In genomic region chr3:107416886-107417285, GRCh38 we compare ENCODE assay signal across 32 cellular contexts. TPM values are rescaled to one million over a fixed set of nuclear protein-coding genes. Genes with fewer than 3 reads are reported as not detected.
DNase-seq lines count a peak whose midpoint lies in the region; TF ChIP-seq lines count a peak whose summit lies in the region.
"Had no signal": no experiment of that assay in that cellular context is flagged by ENCODE, and none has a peak within 500 bp of the region (broad histone marks: within the 10 kb centered on the region; RNA-seq: fewer than 3 reads in every experiment).

No MANE protein-coding gene starts in this region.

- H3K4me3 Mint-ChIP-seq in activated naive CD4-positive, alpha-beta T cell treated with anti-CD3 and anti-CD28 coated beads, Interleukin-2, amount 10 ng/mL, durations not matched to agents 7 days and 5 days = no peak overlapping the region
- H3K4me3 Mint-ChIP-seq in activated T-cell treated with anti-CD3 and anti-CD28 coated beads, Interleukin-2, amount 50 U/mL, for 24 hours = no peak overlapping the region
- H3K4me3 Mint-ChIP-seq: IgD-negative memory B cell; naive thymus-derived CD4-positive, alpha-beta T cell; T-helper 1 cell treated with Interleukin-12 subunit alpha and Interleukin-12 subunit beta and Interleukin-4 antibody, amounts not matched to agents 30 μg/mL and 1 μg/mL, for 36 hours had no signal

- no peak overlapping the region for H3K4ac ChIP-seq in mesenchymal stem cell (ENCODE audit: low read depth in 1 of 2, low read length in 2 of 2)

- H3K9me3 Mint-ChIP-seq in activated naive CD4-positive, alpha-beta T cell treated with anti-CD3 and anti-CD28 coated beads, Interleukin-2, amount 10 ng/mL, durations not matched to agents 7 days and 5 days = peaks cover 2% of the 10 kb centered on the region
- no peaks in the 10 kb centered on the region for H3K9me3 Mint-ChIP-seq in activated T-cell treated with anti-CD3 and anti-CD28 coated beads, Interleukin-2, amount 50 U/mL, for 24 hours
- H3K9me3 Mint-ChIP-seq: IgD-negative memory B cell had no signal

- no peak overlapping the region for H2BK5ac ChIP-seq in mesenchymal stem cell (ENCODE audit: low read depth, low read length, poor library complexity, severe bottlenecking)

- TF ChIP-seq CTCF in choroid plexus epithelial cell (conservative IDR thresholded peaks at IDR 0.05; ENCODE audit: low read depth, low read length) = no peak

- H3K4me3 ChIP-seq in choroid plexus epithelial cell (ENCODE audit: low read depth, low read length) = no peak overlapping the region
- no peak overlapping the region for H3K4me3 ChIP-seq in mesenchymal stem cell (ENCODE audit: insufficient read depth in 1 of 2, low read depth in 1 of 2, low read length in 2 of 2)
- H3K4me3 ChIP-seq: A549, adrenal gland, BLaER1, left ventricle myocardium inferior, stomach, thyroid gland had no signal

- no peak overlapping the region for H2BK120ac ChIP-seq in mesenchymal stem cell (ENCODE audit: low read depth, low read length)

- H2AFZ ChIP-seq in mesenchymal stem cell (ENCODE audit: low read depth, low read length) = no peak overlapping the region

- H4K8ac ChIP-seq in mesenchymal stem cell (ENCODE audit: low read length) = no peak overlapping the region

- no peaks in the 10 kb centered on the region for H3K27me3 ChIP-seq in mesenchymal stem cell (ENCODE audit: control insufficient read depth in 1 of 2, insufficient read depth in 1 of 2, low read length in 2 of 2)
- H3K27me3 ChIP-seq: adrenal gland, BLaER1, brain microvascular endothelial cell, stomach, thyroid gland had no signal

- no peaks in the 10 kb centered on the region for H3K4me1 ChIP-seq in mesenchymal stem cell (ENCODE audit: control insufficient read depth, insufficient read depth, low read depth, low read length)
- H3K4me1 ChIP-seq: A549, adrenal gland, thyroid gland had no signal

- H3K27ac ChIP-seq in mesenchymal stem cell (ENCODE audit: low read length, poor library complexity, severe bottlenecking) = no peak overlapping the region
- H3K27ac ChIP-seq: A549, adrenal gland, BLaER1, brain microvascular endothelial cell, left ventricle myocardium inferior, stomach, thyroid gland had no signal

- no peaks in the 10 kb centered on the region for H3K36me3 ChIP-seq in mesenchymal stem cell (ENCODE audit: control insufficient read depth in 1 of 2, insufficient read depth in 2 of 2, low read depth in 1 of 2, low read length in 2 of 2)
- H3K36me3 ChIP-seq: adrenal gland, BLaER1, brain microvascular endothelial cell, left ventricle myocardium inferior, stomach, thyroid gland had no signal

- no peak overlapping the region for H3K4me2 ChIP-seq in mesenchymal stem cell (ENCODE audit: low read length, poor library complexity, severe bottlenecking)
- H3K4me2 ChIP-seq: A549, BLaER1 had no signal

- H4K91ac ChIP-seq in mesenchymal stem cell (ENCODE audit: low read length) = no peak overlapping the region

- no peaks in the 10 kb centered on the region for H3K79me1 ChIP-seq in mesenchymal stem cell (replicated peaks; ENCODE audit: low read length, poor library complexity, severe bottlenecking)

- H3K14ac ChIP-seq in mesenchymal stem cell (ENCODE audit: low read length in 2 of 2) = no peak overlapping the region

- no peak overlapping the region for H3K18ac ChIP-seq in mesenchymal stem cell (ENCODE audit: low read depth in 1 of 2, low read length in 2 of 2)

- no peak overlapping the region for H3K9ac ChIP-seq in mesenchymal stem cell (ENCODE audit: low read length)
- H3K9ac ChIP-seq: BLaER1 had no signal

- H3K27ac Mint-ChIP-seq in activated naive CD4-positive, alpha-beta T cell treated with anti-CD3 and anti-CD28 coated beads, Interleukin-2, amount 10 ng/mL, durations not matched to agents 7 days and 5 days = no peak overlapping the region
- H3K27ac Mint-ChIP-seq in activated T-cell treated with anti-CD3 and anti-CD28 coated beads, Interleukin-2, amount 50 U/mL, for 24 hours = no peak overlapping the region
- H3K27ac Mint-ChIP-seq: IgD-negative memory B cell; naive thymus-derived CD4-positive, alpha-beta T cell; progenitor cell of endocrine pancreas; T-helper 1 cell treated with Interleukin-12 subunit alpha and Interleukin-12 subunit beta and Interleukin-4 antibody, amounts not matched to agents 30 μg/mL and 1 μg/mL, for 36 hours had no signal

- DNase-seq in EH (ENCODE audit: low read depth) (peak; percentile 54), LHCN-M2 (ENCODE audit: low read depth) (peak; percentile 38), choroid plexus epithelial cell (ENCODE audit: low read depth) (peak; percentile 83), mesenchymal stem cell (peak; percentile 23), middle frontal gyrus (ENCODE audit: extremely low spot score, low spot score) (no peak), NCI-H2171 (lab: John Stamatoyannopoulos, UW) (no peak)
- DNase-seq in activated naive CD4-positive, alpha-beta T cell treated with anti-CD3 and anti-CD28 coated beads, Interleukin-2, amount 10 ng/mL, durations not matched to agents 7 days and 5 days = no peak
- DNase-seq in activated T-cell treated with anti-CD3 and anti-CD28 coated beads, Interleukin-2, amount 50 U/mL, for 24 hours = no peak
- DNase-seq: activated CD4-positive, alpha-beta T cell treated with anti-CD3 and anti-CD28 coated beads, Interleukin-2, amount 50 U/mL, for 48 hours; activated naive CD4-positive, alpha-beta T cell treated with Interleukin-2 at 50 U/mL for 16 hours; adrenal gland; DMS153; GOT3; left ventricle myocardium inferior; MM.1S; naive thymus-derived CD4-positive, alpha-beta T cell; NCI-H1105 treated with DMSO at 0.1 percent for 48 hours; NCI-H2029; NCI-H526; stimulated activated CD4-positive, alpha-beta T cell treated with anti-CD3 and anti-CD28 coated beads, Interleukin-4, amount 100 ng/mL, for 1 hour; stomach had no signal

- peaks cover 2% of the 10 kb centered on the region for H3K36me3 Mint-ChIP-seq in activated naive CD4-positive, alpha-beta T cell treated with anti-CD3 and anti-CD28 coated beads, Interleukin-2, amount 10 ng/mL, durations not matched to agents 7 days and 5 days
- H3K36me3 Mint-ChIP-seq in activated T-cell treated with anti-CD3 and anti-CD28 coated beads, Interleukin-2, amount 50 U/mL, for 24 hours (ENCODE audit: low read depth) = no peaks in the 10 kb centered on the region
- H3K36me3 Mint-ChIP-seq: IgD-negative memory B cell had no signal

- no peak overlapping the region for H3K23ac ChIP-seq in mesenchymal stem cell (ENCODE audit: low read length in 2 of 2)

- peaks cover 13% of the 10 kb centered on the region for H3K27me3 Mint-ChIP-seq in activated naive CD4-positive, alpha-beta T cell treated with anti-CD3 and anti-CD28 coated beads, Interleukin-2, amount 10 ng/mL, durations not matched to agents 7 days and 5 days
- H3K27me3 Mint-ChIP-seq in activated T-cell treated with anti-CD3 and anti-CD28 coated beads, Interleukin-2, amount 50 U/mL, for 24 hours = peaks cover 5% of the 10 kb centered on the region
- H3K27me3 Mint-ChIP-seq: IgD-negative memory B cell had no signal

- H3K4me1 Mint-ChIP-seq in activated naive CD4-positive, alpha-beta T cell treated with anti-CD3 and anti-CD28 coated beads, Interleukin-2, amount 10 ng/mL, durations not matched to agents 7 days and 5 days = peaks cover 27% of the 10 kb centered on the region
- H3K4me1 Mint-ChIP-seq in activated T-cell treated with anti-CD3 and anti-CD28 coated beads, Interleukin-2, amount 50 U/mL, for 24 hours (ENCODE audit: low read depth) = peaks cover 12% of the 10 kb centered on the region

- H3K9me3 ChIP-seq in mesenchymal stem cell (ENCODE audit: control insufficient read depth, low read length) = no peaks in the 10 kb centered on the region
- H3K9me3 ChIP-seq: A549, adrenal gland, BLaER1, left ventricle myocardium inferior, stomach, thyroid gland had no signal

- no peak overlapping the region for H2BK12ac ChIP-seq in mesenchymal stem cell (ENCODE audit: low read length in 2 of 2)

- no peak overlapping the region for H2BK15ac ChIP-seq in mesenchymal stem cell (ENCODE audit: low read depth, poor library complexity, severe bottlenecking)

- H2AK5ac ChIP-seq in mesenchymal stem cell (ENCODE audit: low read length, severe bottlenecking) = no peak overlapping the region

- CTCF ChIA-PET in activated naive CD4-positive, alpha-beta T cell treated with anti-CD3 and anti-CD28 coated beads, Interleukin-2, amount 10 ng/mL, durations not matched to agents 7 days and 5 days (lab: Charles Lee) = interaction anchor here (1.9 to 2.4 kb wide), 2 partner anchors 13 to 145 kb away, joined by 7 to 13 read pairs; no protein-coding TSS in a partner anchor

RNA-seq across cellular contexts. Expression of gene CCDC54, which starts 39.6 kb away (rescaled TPM):
- total RNA-seq in LHCN-M2 (2014; rRNA removed) = not detected in 2 replicates
- polyA plus RNA-seq in LHCN-M2 (2012) = 0.13 TPM
- not detected for polyA plus RNA-seq in mesenchymal stem cell (2013, experiment 1 of 2)
- not detected for polyA plus RNA-seq in mesenchymal stem cell (2013, experiment 2 of 2)
- total RNA-seq: adrenal gland; fibroblast of lung; glomerular endothelial cell; left ventricle myocardium inferior; mesenteric fat pad; naive thymus-derived CD4-positive, alpha-beta T cell; progenitor cell of endocrine pancreas; sciatic nerve; stomach had no signal
- polyA plus RNA-seq: A549; adrenal gland; fibroblast of lung; IgD-negative memory B cell; naive thymus-derived CD4-positive, alpha-beta T cell; stomach had no signal

Comparison
In these comparisons a context has a peak if more than half of its experiments do, and no peak if none do; other contexts are left out.
1. DNase-seq: peak in EH (single experiment), LHCN-M2 (single experiment), choroid plexus epithelial cell (single experiment) and mesenchymal stem cell (single experiment); none in activated naive CD4-positive, alpha-beta T cell treated with anti-CD3 and anti-CD28 coated beads, Interleukin-2, amount 10 ng/mL, durations not matched to agents 7 days and 5 days (single experiment), middle frontal gyrus (single experiment), activated T-cell treated with anti-CD3 and anti-CD28 coated beads, Interleukin-2, amount 50 U/mL, for 24 hours (single experiment) and NCI-H2171 (single experiment).